13 cellular contexts compared by ENCODE assay signal in the genomic region with DNA sequence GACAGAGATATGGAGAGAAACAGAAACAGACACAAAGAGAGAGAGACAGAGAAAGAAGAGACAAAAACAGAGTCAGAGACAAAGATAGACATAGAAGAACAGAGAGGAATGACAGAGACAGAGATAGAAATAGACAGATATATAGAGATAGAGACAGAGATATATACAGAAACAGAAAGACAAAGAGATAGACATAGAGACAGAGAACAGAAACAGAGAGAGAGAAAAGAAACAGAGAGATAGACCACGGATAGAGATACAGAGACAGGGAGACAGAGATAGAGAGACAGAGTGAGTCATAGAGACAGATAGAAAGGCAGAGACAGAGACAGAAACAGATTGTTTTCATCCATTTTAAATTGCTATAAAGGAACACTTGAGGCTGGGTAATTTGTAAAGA. TPM values are rescaled to one million over a fixed set of nuclear protein-coding genes. Genes with fewer than 3 reads are reported as not detected.
A peak's percentile ranks its signal among the peaks of the same experiment; 100 is the strongest.
DNase-seq lines count a peak whose midpoint lies in the region; ATAC-seq and TF ChIP-seq lines count a peak whose summit lies in the region.
"Had no signal": no experiment of that assay in that cellular context is flagged by ENCODE, and none has a peak within 500 bp of the region (broad histone marks: within the 10 kb centered on the region; RNA-seq: fewer than 3 reads in every experiment).

No MANE protein-coding gene starts in this region.

- no peaks in the 10 kb centered on the region for H3K9me3 Mint-ChIP-seq in stimulated activated memory B cell treated with anti-CD40 and anti-IgM and Interleukin-4, amounts not matched to agents 10 μg/mL and 1 μg/mL and 100 μg/mL, for 72 hours
- H3K9me3 Mint-ChIP-seq in natural killer cell treated with Interleukin-12 subunit alpha and Interleukin-12 subunit beta and Interleukin-15 and Interleukin-18, amount 100 ng/mL, for 72 hours, result no peaks in the 10 kb centered on the region
- no peaks in the 10 kb centered on the region for H3K9me3 Mint-ChIP-seq in effector memory CD8-positive, alpha-beta T cell
- H3K9me3 Mint-ChIP-seq: brain had no signal

- H3K9me2 ChIP-seq in PC-3 (replicated peaks; ENCODE audit: low read length), result no peaks in the 10 kb centered on the region

- intact Hi-C loops in PC-3 (cut with micrococcal nuclease), result no loop called here

- H3K36me3 Mint-ChIP-seq in stimulated activated memory B cell treated with anti-CD40 and anti-IgM and Interleukin-4, amounts not matched to agents 10 μg/mL and 1 μg/mL and 100 μg/mL, for 72 hours, result no peaks in the 10 kb centered on the region
- no peaks in the 10 kb centered on the region for H3K36me3 Mint-ChIP-seq in natural killer cell treated with Interleukin-12 subunit alpha and Interleukin-12 subunit beta and Interleukin-15 and Interleukin-18, amount 100 ng/mL, for 72 hours
- no peaks in the 10 kb centered on the region for H3K36me3 Mint-ChIP-seq in effector memory CD8-positive, alpha-beta T cell (ENCODE audit: insufficient read depth)
- H3K36me3 Mint-ChIP-seq: brain had no signal

- CTCF ChIA-PET in PC-3 (lab: Charles Lee), result no interaction called here

- no peaks in the 10 kb centered on the region for H3K27me3 Mint-ChIP-seq in stimulated activated memory B cell treated with anti-CD40 and anti-IgM and Interleukin-4, amounts not matched to agents 10 μg/mL and 1 μg/mL and 100 μg/mL, for 72 hours
- peaks cover 5 to 21% of the 10 kb centered on the region in 2 donors for H3K27me3 Mint-ChIP-seq in natural killer cell treated with Interleukin-12 subunit alpha and Interleukin-12 subunit beta and Interleukin-15 and Interleukin-18, amount 100 ng/mL, for 72 hours
- H3K27me3 Mint-ChIP-seq in effector memory CD8-positive, alpha-beta T cell, result peaks cover 0 to 23% of the 10 kb centered on the region in 2 donors
- H3K27me3 Mint-ChIP-seq: brain had no signal

- no peaks in the 10 kb centered on the region for H3K9me3 ChIP-seq in PC-3 (ENCODE audit: low read length)
- H3K9me3 ChIP-seq: thoracic aorta had no signal

- TF ChIP-seq CTCF in PC-3 (conservative IDR thresholded peaks at IDR 0.05; ENCODE audit: low read depth, low read length), result no peak

- POLR2A ChIA-PET in PC-3 (lab: Charles Lee; ENCODE audit: unreplicated experiment), result no interaction called here

- no peaks in the 10 kb centered on the region for H3K79me2 ChIP-seq in PC-3 (ENCODE audit: low read length)

- ATAC-seq in GM19397 (IDR thresholded peaks at IDR 0.05; ENCODE audit: unreplicated experiment), result peak; percentile 17
- ATAC-seq in HG02759 (IDR thresholded peaks at IDR 0.05; ENCODE audit: unreplicated experiment), result peak; percentile 41
- no peak for ATAC-seq in PC-3
- ATAC-seq in stimulated activated memory B cell treated with anti-CD40 and anti-IgM and Interleukin-4, amounts not matched to agents 10 μg/mL and 1 μg/mL and 100 μg/mL, for 72 hours, result no peak
- no peak for ATAC-seq in natural killer cell treated with Interleukin-12 subunit alpha and Interleukin-12 subunit beta and Interleukin-15 and Interleukin-18, amount 100 ng/mL, for 72 hours
- ATAC-seq in effector memory CD8-positive, alpha-beta T cell (replicated peaks), result no peak
- ATAC-seq: HCT116 had no signal

- no peaks in the 10 kb centered on the region for H4K20me1 ChIP-seq in PC-3 (ENCODE audit: low read length)

- peaks cover 51% of the 10 kb centered on the region for H3K4me1 Mint-ChIP-seq in stimulated activated memory B cell treated with anti-CD40 and anti-IgM and Interleukin-4, amounts not matched to agents 10 μg/mL and 1 μg/mL and 100 μg/mL, for 72 hours
- peaks cover 9 to 13% of the 10 kb centered on the region in 2 donors for H3K4me1 Mint-ChIP-seq in natural killer cell treated with Interleukin-12 subunit alpha and Interleukin-12 subunit beta and Interleukin-15 and Interleukin-18, amount 100 ng/mL, for 72 hours (ENCODE audit: low read depth in 2 of 2)
- no peaks in the 10 kb centered on the region for H3K4me1 Mint-ChIP-seq in effector memory CD8-positive, alpha-beta T cell (ENCODE audit: low read depth in 2 of 2)
- H3K4me1 Mint-ChIP-seq: brain had no signal

- no peak overlapping the region for H3K27ac ChIP-seq in PC-3 (ENCODE audit: low read length)

- H3K4me2 ChIP-seq in PC-3 (ENCODE audit: low read length), result peak overlapping the region; percentile 40

- peak overlapping the region; percentile 59 for H3K27ac Mint-ChIP-seq in stimulated activated memory B cell treated with anti-CD40 and anti-IgM and Interleukin-4, amounts not matched to agents 10 μg/mL and 1 μg/mL and 100 μg/mL, for 72 hours
- no peak overlapping the region for H3K27ac Mint-ChIP-seq in natural killer cell treated with Interleukin-12 subunit alpha and Interleukin-12 subunit beta and Interleukin-15 and Interleukin-18, amount 100 ng/mL, for 72 hours
- H3K27ac Mint-ChIP-seq in effector memory CD8-positive, alpha-beta T cell, result no peak overlapping the region

- no peak overlapping the region for H3K9ac ChIP-seq in PC-3 (ENCODE audit: low read length)

- H3K4me1 ChIP-seq in PC-3 (ENCODE audit: insufficient read depth, low read length), result peaks cover 32% of the 10 kb centered on the region

- no peaks in the 10 kb centered on the region for H3K27me3 ChIP-seq in PC-3 (ENCODE audit: low read length)

- no peak for DNase-seq in PC-3
- no peak for DNase-seq in natural killer cell treated with Interleukin-12 subunit alpha and Interleukin-12 subunit beta and Interleukin-15 and Interleukin-18, amount 100 ng/mL, for 72 hours (ENCODE audit: low spot score)
- no peak for DNase-seq in effector CD4-positive, alpha-beta T cell
- no peak for DNase-seq in effector memory CD8-positive, alpha-beta T cell
- DNase-seq: NCI-H2081; stimulated activated CD4-positive, alpha-beta T cell treated with anti-CD3 and anti-CD28 coated beads, Interleukin-4, amount 100 ng/mL, for 4 hours had no signal

- no peaks in the 10 kb centered on the region for H3K36me3 ChIP-seq in PC-3 (ENCODE audit: low read depth, low read length)
- H3K36me3 ChIP-seq: thoracic aorta had no signal

- no TSS peak for BruUV-seq in PC-3 (replicated peaks; lab: Mats Ljungman, UMichigan)

- peak overlapping the region; percentile 28; the same call in 1 of the 2 replicates for H2AFZ ChIP-seq in PC-3 (ENCODE audit: low read length)

- no peak overlapping the region for H3K4me3 Mint-ChIP-seq in stimulated activated memory B cell treated with anti-CD40 and anti-IgM and Interleukin-4, amounts not matched to agents 10 μg/mL and 1 μg/mL and 100 μg/mL, for 72 hours
- no peak overlapping the region for H3K4me3 Mint-ChIP-seq in natural killer cell treated with Interleukin-12 subunit alpha and Interleukin-12 subunit beta and Interleukin-15 and Interleukin-18, amount 100 ng/mL, for 72 hours
- no peak overlapping the region for H3K4me3 Mint-ChIP-seq in effector memory CD8-positive, alpha-beta T cell
- H3K4me3 Mint-ChIP-seq: brain had no signal

- no peaks in the 10 kb centered on the region for H3F3A ChIP-seq in PC-3 (ENCODE audit: low read length, unreplicated experiment)

- H3K4me3 ChIP-seq in PC-3 (ENCODE audit: low read length), result no peak overlapping the region
- H3K4me3 ChIP-seq: thoracic aorta had no signal

RNA-seq across cellular contexts. Expression of gene MPEG1, which starts 12.3 kb away (rescaled TPM):
- not detected in 2 replicates for total RNA-seq in PC-3 (2014; rRNA removed)
- under 1 TPM in 1 of 2 donors, not detected in 1; 0.11 TPM for total RNA-seq in natural killer cell treated with Interleukin-12 subunit alpha and Interleukin-12 subunit beta and Interleukin-15 and Interleukin-18, amount 100 ng/mL, for 72 hours
- total RNA-seq: RPMI7951 had no signal

RNA-seq across cellular contexts. Expression of gene DTX4, which starts 53.1 kb away (rescaled TPM):
- 4.0 and 4.9 TPM in 2 replicates for total RNA-seq in PC-3 (2014; rRNA removed)
- under 1 TPM; 0.17 to 0.33 TPM for total RNA-seq in natural killer cell treated with Interleukin-12 subunit alpha and Interleukin-12 subunit beta and Interleukin-15 and Interleukin-18, amount 100 ng/mL, for 72 hours

Comparison
In these comparisons a context has a peak if more than half of its experiments do, and no peak if none do; other contexts are left out.
1. ATAC-seq: peak in GM19397 (single experiment) and HG02759 (single experiment); none in PC-3 (single experiment), stimulated activated memory B cell treated with anti-CD40 and anti-IgM and Interleukin-4, amounts not matched to agents 10 μg/mL and 1 μg/mL and 100 μg/mL, for 72 hours (single experiment), natural killer cell treated with Interleukin-12 subunit alpha and Interleukin-12 subunit beta and Interleukin-15 and Interleukin-18, amount 100 ng/mL, for 72 hours (0 of 2) and effector memory CD8-positive, alpha-beta T cell (single experiment).